8 cellular contexts compared by ENCODE assay signal in genomic region chr1:11980676-11980972, GRCh38. TPM values are rescaled to one million over a fixed set of nuclear protein-coding genes. Genes with fewer than 3 reads are reported as not detected.
DNase-seq lines count a peak whose midpoint lies in the region; ATAC-seq and TF ChIP-seq lines count a peak whose summit lies in the region.

No MANE protein-coding gene starts in this region.

- no peak for DNase-seq in GM23248
- no peak for DNase-seq in fibroblast of the aortic adventitia (ENCODE audit: low read depth)
- DNase-seq in gastrocnemius medialis = no peak
- no peak for DNase-seq in NCI-H2171 (lab: John Stamatoyannopoulos, UW)
- no peak for DNase-seq in NCI-H1436 (lab: John Stamatoyannopoulos, UW)
- no peak for DNase-seq in kidney glomerular epithelial cell (lab: John Stamatoyannopoulos, UW)

- TF ChIP-seq POLR2A in gastrocnemius medialis (IDR thresholded peaks at IDR 0.05) = no peak

- H3F3A ChIP-seq in GM23248 (ENCODE audit: insufficient read depth) (peaks cover 40% of the 10 kb centered on the region), SU-DHL-6 (ENCODE audit: insufficient read depth) (no peaks in the 10 kb centered on the region)

- no peak for TF ChIP-seq CTCF in SU-DHL-6 (IDR thresholded peaks at IDR 0.05; ENCODE audit: insufficient read depth, low read length, poor library complexity, severe bottlenecking)
- no peak for TF ChIP-seq CTCF in fibroblast of the aortic adventitia (IDR thresholded peaks at IDR 0.05; ENCODE audit: insufficient read depth, low read length)
- TF ChIP-seq CTCF in gastrocnemius medialis (IDR thresholded peaks at IDR 0.05 in 4 of 5, conservative IDR thresholded peaks at IDR 0.05 in 1 of 5) = no peak

- in situ Hi-C loops in GM23248 (cut with MboI) = no loop called here
- in situ Hi-C loops in gastrocnemius medialis (cut with MboI; ENCODE audit: low sequenced_read_pairs in 4 of 4) = no loop called here

- H3K4me3 ChIP-seq in GM23248 = peak overlapping the region; percentile 87
- peak overlapping the region; percentile 95 for H3K4me3 ChIP-seq in SU-DHL-6 (ENCODE audit: insufficient read depth, low read length, poor library complexity, severe bottlenecking)
- peak overlapping the region; percentile 95 for H3K4me3 ChIP-seq in fibroblast of the aortic adventitia (ENCODE audit: low read depth, low read length)
- peak overlapping the region; percentile 75 to 93 (median 89) for H3K4me3 ChIP-seq in gastrocnemius medialis

- H3K9me3 ChIP-seq in GM23248 (ENCODE audit: low read depth) (no peaks in the 10 kb centered on the region), SU-DHL-6 (ENCODE audit: insufficient read depth, low read length) (no peaks in the 10 kb centered on the region), gastrocnemius medialis (no peaks in the 10 kb centered on the region)

- H3K36me3 ChIP-seq in GM23248 (ENCODE audit: low read depth) (peaks cover 9% of the 10 kb centered on the region; the same call in 1 of the 2 replicates), SU-DHL-6 (ENCODE audit: low read length) (no peaks in the 10 kb centered on the region), gastrocnemius medialis (peaks cover 0 to 33% of the 10 kb centered on the region in 2 donors)

- peak overlapping the region; percentile 96 for H3K9ac ChIP-seq in GM23248
- peak overlapping the region; percentile 88 for H3K9ac ChIP-seq in SU-DHL-6 (ENCODE audit: low read length)

- intact Hi-C loops in gastrocnemius medialis (cut with DNase I; ENCODE audit: low total_unique reads) = loop anchor here (1.0 to 5.0 kb wide), 3 partner anchors 39 to 72 kb away; partner anchors contain the start of genes KIAA2013 and MIIP

- H2AFZ ChIP-seq in GM23248 (peak overlapping the region; percentile 76), SU-DHL-6 (ENCODE audit: low read depth, low read length, severe bottlenecking) (peak overlapping the region; percentile 50)

- H3K27ac ChIP-seq in GM23248 (peak overlapping the region; percentile 84), SU-DHL-6 (ENCODE audit: low read depth, low read length) (peak overlapping the region; percentile 35), gastrocnemius medialis (peak overlapping the region; percentile 95 to 99 (median 98))

- H3K4me1 ChIP-seq in GM23248 (ENCODE audit: insufficient read depth) = peaks cover 43% of the 10 kb centered on the region
- H3K4me1 ChIP-seq in gastrocnemius medialis = peaks cover 58 to 59% of the 10 kb centered on the region in 2 donors

- no peaks in the 10 kb centered on the region for H3K27me3 ChIP-seq in GM23248 (replicated peaks; ENCODE audit: insufficient read depth)
- no peaks in the 10 kb centered on the region for H3K27me3 ChIP-seq in SU-DHL-6 (ENCODE audit: low read length)
- no peaks in the 10 kb centered on the region for H3K27me3 ChIP-seq in gastrocnemius medialis

- H3K9me2 ChIP-seq in GM23248 (ENCODE audit: insufficient read depth) = no peaks in the 10 kb centered on the region
- H3K9me2 ChIP-seq in SU-DHL-6 (replicated peaks; ENCODE audit: insufficient read depth, low read length) = no peaks in the 10 kb centered on the region

- H3K4me2 ChIP-seq in GM23248 (ENCODE audit: unreplicated experiment) (peak overlapping the region; percentile 95), SU-DHL-6 (ENCODE audit: low read depth, low read length, poor library complexity, severe bottlenecking) (peak overlapping the region; percentile 78)

- WGBS in GM23248 (ENCODE audit: low coverage in 1 of 2, low lambda C conversion rate in 2 of 2, missing lambda C conversion rate in 2 of 2), 2 experiments = 0 to 2% methylated on average over 12 of the region's 12 CpGs

- H4K20me1 ChIP-seq in GM23248 (ENCODE audit: insufficient read depth) (no peaks in the 10 kb centered on the region), SU-DHL-6 (ENCODE audit: low read depth, low read length) (no peaks in the 10 kb centered on the region)

- ATAC-seq in gastrocnemius medialis (no peak), GM21515 (IDR thresholded peaks at IDR 0.05; ENCODE audit: unreplicated experiment) (no peak)

- H3K79me2 ChIP-seq in GM23248 (ENCODE audit: insufficient read depth) = peaks cover 52% of the 10 kb centered on the region
- peaks cover 40% of the 10 kb centered on the region for H3K79me2 ChIP-seq in SU-DHL-6 (ENCODE audit: insufficient read depth, low read length)

RNA-seq across cellular contexts. Expression of gene MFN2, which starts 0.4 kb away (rescaled TPM):
- total RNA-seq in GM23248 (2014; rRNA removed; shearing (Covaris generic)) = 57.9 and 59.8 TPM in 2 replicates
- polyA plus RNA-seq in GM23248 (2016; fragmentation: Nextera tagmentation; extraction: Ambion mirVana) = 48.0 and 49.6 TPM in 2 replicates
- total RNA-seq in fibroblast of the aortic adventitia (ENCODE audit: low replicate concordance) (41.9 and 59.7 TPM in 2 replicates), gastrocnemius medialis (100 to 1,000 TPM; 176 to 282 (median 217) TPM)

RNA-seq across cellular contexts. Expression of gene MIIP, which starts 38.7 kb away (rescaled TPM):
- 21.8 and 26.8 TPM in 2 replicates for total RNA-seq in GM23248 (2014; rRNA removed; shearing (Covaris generic))
- polyA plus RNA-seq in GM23248 (2016; fragmentation: Nextera tagmentation; extraction: Ambion mirVana) = 19.4 and 23.0 TPM in 2 replicates
- 22.0 and 31.4 TPM in 2 replicates for total RNA-seq in fibroblast of the aortic adventitia (ENCODE audit: low replicate concordance)
- 10 to 100 TPM; 32.4 to 43.1 (median 40.1) TPM for total RNA-seq in gastrocnemius medialis

RNA-seq across cellular contexts. Expression of gene PLOD1, which starts 46.1 kb away (rescaled TPM):
- total RNA-seq in GM23248 (2014; rRNA removed; shearing (Covaris generic)) = 633 and 640 TPM in 2 replicates
- polyA plus RNA-seq in GM23248 (2016; fragmentation: Nextera tagmentation; extraction: Ambion mirVana) = 443 and 482 TPM in 2 replicates
- 116 and 123 TPM in 2 replicates for total RNA-seq in fibroblast of the aortic adventitia (ENCODE audit: low replicate concordance)
- 10 to 100 TPM; 23.9 to 66.5 (median 54.8) TPM for total RNA-seq in gastrocnemius medialis

RNA-seq across cellular contexts. Expression of gene KIAA2013, which starts 54.4 kb away (rescaled TPM):
- total RNA-seq in GM23248 (2014; rRNA removed; shearing (Covaris generic)) = 100 and 116 TPM in 2 replicates
- 10.5 and 10.7 TPM in 2 replicates for polyA plus RNA-seq in GM23248 (2016; fragmentation: Nextera tagmentation; extraction: Ambion mirVana)
- 37.8 and 86.9 TPM in 2 replicates for total RNA-seq in fibroblast of the aortic adventitia (ENCODE audit: low replicate concordance)
- 100 to 1,000 TPM in 1 of 4 donors, 10 to 100 TPM in 3; 71.0 to 126 (median 85.1) TPM for total RNA-seq in gastrocnemius medialis

Comparison
In these comparisons a context has a peak if more than half of its experiments do, and no peak if none do; other contexts are left out.
1. H3K27ac ChIP-seq: peak in every context shown above with its lines; median percentile 98 in gastrocnemius medialis; 84 in GM23248; 35 in SU-DHL-6.